Comparison of ENCODE assay signal across 1 cellular context in the genomic region with DNA sequence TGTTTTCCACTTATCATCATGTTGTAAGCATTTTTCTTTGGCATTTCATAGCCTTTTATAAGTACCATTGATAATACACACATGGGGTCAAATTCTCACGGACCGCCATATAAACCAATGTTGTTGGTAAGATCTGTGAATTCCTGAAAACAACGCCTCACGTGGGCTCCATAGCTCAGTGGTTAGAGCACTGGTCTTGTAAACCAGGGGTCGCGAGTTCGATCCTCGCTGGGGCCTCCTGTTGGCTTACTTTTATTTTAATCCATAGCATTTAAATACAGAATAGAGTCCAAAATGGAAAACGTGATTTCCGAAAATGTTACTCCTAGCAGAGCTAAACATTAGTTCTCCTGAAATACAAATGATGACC.
TF ChIP-seq lines count a peak whose summit lies in the region.

No MANE protein-coding gene starts in this region.

TF ChIP-seq in GM23338, 12 proteins besides CTCF, POLR2A, EP300 and RAD21 (continued from another document):
- TF ChIP-seq REST (IDR thresholded peaks at IDR 0.05; ENCODE audit: unreplicated experiment): no peak
- no peak for TF ChIP-seq POLR2AphosphoS5 (IDR thresholded peaks at IDR 0.05; ENCODE audit: low read depth)
TF ChIP-seq in GM23338: peak in this region for 2.
